ENCODE assay signal across 26 cellular contexts in genomic region chr19:12871681-12872080, GRCh38. TPM values are rescaled to one million over a fixed set of nuclear protein-coding genes. Genes with fewer than 3 reads are reported as not detected.
"Had no signal": no experiment of that assay in that cellular context is flagged by ENCODE, and none has a peak within 500 bp of the region (broad histone marks: within the 10 kb centered on the region; RNA-seq: fewer than 3 reads in every experiment).

No MANE protein-coding gene starts in this region.

- H3K4me3 Mint-ChIP-seq: dendritic cell treated with granulocyte-macrophage colony-stimulating factor and Interleukin-4, amounts not matched to agents 40 ng/mL and 50 ng/mL, for 4 days had no signal

- H3K27ac Mint-ChIP-seq: dendritic cell treated with granulocyte-macrophage colony-stimulating factor and Interleukin-4, amounts not matched to agents 40 ng/mL and 50 ng/mL, for 4 days; effector memory CD8-positive, alpha-beta T cell had no signal

- H3K27me3 ChIP-seq: ovary, transverse colon had no signal

- H3K9me3 ChIP-seq: esophagus squamous epithelium, ovary, stomach, thoracic aorta, transverse colon had no signal

- H3K9me3 Mint-ChIP-seq: effector memory CD8-positive, alpha-beta T cell had no signal

- DNase-seq: effector memory CD8-positive, alpha-beta T cell; esophagus squamous epithelium; foreskin fibroblast; head of caudate nucleus; hippocampal formation; left colon; left ventricle myocardium superior; mesenchymal stem cell; midbrain; nucleus accumbens; ovary; right cardiac atrium; small intestine; stimulated activated CD4-positive, alpha-beta T cell treated with anti-CD3 and anti-CD28 coated beads, Interleukin-12 subunit alpha, Interleukin-12 subunit beta, amount 100 ng/mL, for 4 hours; stimulated activated naive CD4-positive, alpha-beta T cell; stomach; substantia nigra; transverse colon had no signal

- ATAC-seq: effector memory CD8-positive, alpha-beta T cell; left colon; left ventricle myocardium superior; right cardiac atrium had no signal

- H3K36me3 ChIP-seq: ovary, transverse colon had no signal

- H3K4me3 ChIP-seq: esophagus squamous epithelium, lung, ovary, stomach, thoracic aorta, transverse colon had no signal

- H3K27ac ChIP-seq: esophagus squamous epithelium, ovary, stomach, thoracic aorta, transverse colon had no signal

RNA-seq across cellular contexts. Expression of gene KLF1, which starts 15.3 kb away (rescaled TPM):
- total RNA-seq: epithelial cell of proximal tubule, esophagus squamous epithelium, kidney epithelial cell, left colon, left ventricle myocardium superior, right cardiac atrium, thoracic aorta, ureter had no signal
- polyA plus RNA-seq: neural cell, ovary, right cardiac atrium had no signal

RNA-seq across cellular contexts. Expression of gene MAST1, which starts 33.4 kb away (rescaled TPM):
- total RNA-seq: thoracic aorta had no signal

RNA-seq across cellular contexts. Expression of gene RTBDN, which starts 37.3 kb away (rescaled TPM):
- total RNA-seq: epithelial cell of proximal tubule, esophagus squamous epithelium, left ventricle myocardium superior, lung, ovary, posterior vena cava, right cardiac atrium, stomach, thoracic aorta, transverse colon, ureter had no signal
- polyA plus RNA-seq: lung, neural cell, ovary, right cardiac atrium had no signal
